10 cellular contexts compared by ENCODE assay signal in genomic region chr10:104109908-104110662, GRCh38. TPM values are rescaled to one million over a fixed set of nuclear protein-coding genes. Genes with fewer than 3 reads are reported as not detected.
DNase-seq lines count a peak whose midpoint lies in the region; ATAC-seq and TF ChIP-seq lines count a peak whose summit lies in the region.
"Had no signal": no experiment of that assay in that cellular context is flagged by ENCODE, and none has a peak within 500 bp of the region (broad histone marks: within the 10 kb centered on the region; RNA-seq: fewer than 3 reads in every experiment).

No MANE protein-coding gene starts in this region.

- H3K27ac Mint-ChIP-seq in chondrocyte (ENCODE audit: unreplicated experiment), result peak overlapping the region; percentile 59

- no peaks in the 10 kb centered on the region for H3K27me3 Mint-ChIP-seq in chondrocyte (ENCODE audit: low read depth)

- DNase-seq in chondrocyte (ENCODE audit: low spot score) (no peak), NCI-H345 (lab: John Stamatoyannopoulos, UW) (no peak), RPMI8226 (no peak), NCI-H1048 (lab: John Stamatoyannopoulos, UW) (no peak)
- DNase-seq in stimulated activated naive CD4-positive, alpha-beta T cell (lab: John Stamatoyannopoulos, UW), result no peak
- DNase-seq: activated CD4-positive, CD25-positive, alpha-beta regulatory T cell; DMS 273 treated with DMSO at 0.1 percent for 48 hours had no signal

- no peaks in the 10 kb centered on the region for H3K36me3 Mint-ChIP-seq in chondrocyte (ENCODE audit: low read depth)

- H3K27ac ChIP-seq in 22Rv1, result peak overlapping the region; percentile 7; the same call in 1 of the 2 replicates

- H3K9me3 Mint-ChIP-seq in chondrocyte (ENCODE audit: low read depth), result no peaks in the 10 kb centered on the region

- no peak overlapping the region for H3K4me3 Mint-ChIP-seq in chondrocyte (ENCODE audit: unreplicated experiment)

- peaks cover 9% of the 10 kb centered on the region for H3K4me1 Mint-ChIP-seq in chondrocyte (ENCODE audit: low read depth)

- no peak for TF ChIP-seq CTCF in 22Rv1 (IDR thresholded peaks at IDR 0.05)
- TF ChIP-seq CTCF in chondrocyte (IDR thresholded peaks at IDR 0.05), result no peak

- peak; percentile 95 for ATAC-seq in GM19025 (IDR thresholded peaks at IDR 0.05; ENCODE audit: low read depth, unreplicated experiment)
- peak; percentile 95 for ATAC-seq in HG03175 (IDR thresholded peaks at IDR 0.05; ENCODE audit: unreplicated experiment)

RNA-seq across cellular contexts. Expression of gene SFR1, which starts 11.9 kb away (rescaled TPM):
- 3.7 to 5.5 TPM (median 4.6 TPM) in 3 replicates for total RNA-seq in chondrocyte

RNA-seq across cellular contexts. Expression of gene COL17A1, which starts 24.4 kb away (rescaled TPM):
- total RNA-seq in chondrocyte, result not detected in 3 replicates
